13 cellular contexts compared by ENCODE assay signal in the genomic region with DNA sequence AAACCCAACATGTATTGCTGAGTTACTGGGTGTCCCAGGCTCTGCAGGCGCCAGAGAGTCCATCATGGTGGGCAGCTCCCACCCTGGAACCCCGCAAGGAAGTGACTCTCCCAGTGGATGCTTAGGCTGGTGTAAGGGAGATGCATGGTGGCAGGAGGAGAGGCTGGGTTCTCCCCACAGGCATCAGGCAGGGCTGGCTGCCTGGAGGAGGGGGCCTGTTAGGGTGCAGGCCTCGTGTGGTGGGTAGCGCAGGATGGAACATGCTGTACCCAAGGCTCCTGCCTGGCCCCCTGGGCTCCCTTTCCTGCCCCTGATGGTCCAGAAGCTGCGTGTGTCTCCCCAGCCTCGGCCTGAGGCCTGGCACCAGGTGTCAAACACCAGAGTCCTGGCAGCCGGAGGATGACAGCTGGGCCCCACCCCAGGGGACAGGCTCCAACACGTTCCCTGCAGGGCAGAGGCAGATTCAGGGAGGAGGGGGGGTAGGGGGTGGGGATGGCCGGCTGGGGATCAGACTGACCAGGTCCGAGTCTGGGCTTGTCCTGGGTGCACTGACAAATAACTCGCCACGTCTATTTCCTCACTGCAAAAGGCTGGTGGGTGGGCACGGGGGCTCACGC. TPM values are rescaled to one million over a fixed set of nuclear protein-coding genes. Genes with fewer than 3 reads are reported as not detected.
DNase-seq lines count a peak whose midpoint lies in the region; TF ChIP-seq lines count a peak whose summit lies in the region.
"Had no signal": no experiment of that assay in that cellular context is flagged by ENCODE, and none has a peak within 500 bp of the region (broad histone marks: within the 10 kb centered on the region; RNA-seq: fewer than 3 reads in every experiment).

No MANE protein-coding gene starts in this region.

- intact Hi-C loops in prostate gland (cut with DNase I), result no loop called here

- in situ Hi-C loops in G401 (cut with HindIII; ENCODE audit: low sequenced_read_pairs), result no loop called here

- DNase-seq in G401 (ENCODE audit: low spot score) (peak; percentile 55), NCI-H446 treated with DMSO at 0.1 percent for 48 hours (lab: John Stamatoyannopoulos, UW) (peak; percentile 20), epithelial cell of esophagus (ENCODE audit: low read depth) (peak; percentile 70), prostate gland (ENCODE audit: low spot score) (no peak), HCEC 1CT (no peak), dermis blood vessel endothelial cell (no peak), HuH-7.5 (ENCODE audit: low spot score) (no peak), SIG-M5 (lab: John Stamatoyannopoulos, UW) (no peak)
- DNase-seq: activated naive CD4-positive, alpha-beta T cell treated with Interleukin-2 at 50 U/mL for 16 hours; cerebellar nuclear complex; T-helper 9 cell had no signal

- TF ChIP-seq CTCF in epithelial cell of esophagus (IDR thresholded peaks at IDR 0.05; ENCODE audit: insufficient read depth, low read depth, low read length, missing control alignments) (no peak), prostate gland (IDR thresholded peaks at IDR 0.05) (no peak)

- WGBS in prostate gland, result 60% methylated on average over 14 of the region's 14 CpGs

- H3K9me3 ChIP-seq in prostate gland, result no peaks in the 10 kb centered on the region

- H3K36me3 ChIP-seq in prostate gland, result no peaks in the 10 kb centered on the region

- H3K27ac ChIP-seq in prostate gland, result peak overlapping the region; percentile 20 to 34
- H3K27ac ChIP-seq: HL-60 had no signal

- no peaks in the 10 kb centered on the region for H3K27me3 ChIP-seq in prostate gland (replicated peaks; ENCODE audit: insufficient read depth)

- H3K4me1 ChIP-seq in prostate gland (replicated peaks), result peaks cover 6% of the 10 kb centered on the region

- no peak for TF ChIP-seq POLR2A in prostate gland (IDR thresholded peaks at IDR 0.05)

- H3K4me3 ChIP-seq in epithelial cell of esophagus (ENCODE audit: low read length) (no peak overlapping the region), prostate gland (no peak overlapping the region)

RNA-seq across cellular contexts. Expression of a gene that starts 40.2 kb away (rescaled TPM):
- 0.37 and 0.51 TPM in 2 replicates for total RNA-seq in G401 (2014; rRNA removed; shearing (Covaris generic))
- total RNA-seq in prostate gland (not detected), dermis blood vessel endothelial cell (not detected in 2 replicates)
- total RNA-seq: B cell had no signal

Comparison
In these comparisons a context has a peak if more than half of its experiments do, and no peak if none do; other contexts are left out.
1. DNase-seq: peak in G401 (single experiment), NCI-H446 treated with DMSO at 0.1 percent for 48 hours (single experiment) and epithelial cell of esophagus (single experiment); none in prostate gland (single experiment), HCEC 1CT (single experiment), dermis blood vessel endothelial cell (single experiment), HuH-7.5 (single experiment) and SIG-M5 (single experiment).